Comparison of ENCODE assay signal across 9 cellular contexts in the genomic region with DNA sequence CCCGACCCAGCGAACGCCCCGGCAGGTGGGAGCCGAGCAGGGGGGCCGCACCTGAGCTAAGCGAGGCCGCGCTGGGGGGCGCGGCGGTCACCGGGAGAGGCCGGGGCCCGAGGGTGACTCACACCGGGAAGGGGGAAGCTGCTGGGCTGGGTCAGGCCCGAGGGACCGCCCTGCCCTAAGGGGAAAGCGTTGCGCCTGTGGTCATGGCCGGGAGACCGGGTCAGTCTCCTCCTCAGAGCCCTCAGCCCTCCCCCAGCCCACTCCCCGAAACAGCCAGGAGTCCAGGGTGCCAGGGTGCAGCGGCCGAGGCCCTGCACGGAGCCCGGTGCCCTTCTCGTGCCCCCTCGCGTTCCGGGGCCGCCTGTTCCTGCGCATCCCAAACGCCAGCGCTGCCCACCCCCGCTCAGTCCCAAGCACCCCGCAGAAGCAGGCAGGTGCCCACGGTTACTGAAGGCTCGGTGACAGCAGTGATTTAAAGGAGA. TPM values are rescaled to one million over a fixed set of nuclear protein-coding genes. Genes with fewer than 3 reads are reported as not detected.
DNase-seq lines count a peak whose midpoint lies in the region; ATAC-seq, FAIRE-seq and TF ChIP-seq lines count a peak whose summit lies in the region.
"Had no signal": no experiment of that assay in that cellular context is flagged by ENCODE, and none has a peak within 500 bp of the region (broad histone marks: within the 10 kb centered on the region; RNA-seq: fewer than 3 reads in every experiment).

No MANE protein-coding gene starts in this region.

- DNase-seq in Daoy (ENCODE audit: low read depth), result peak; percentile 61
- DNase-seq in body of pancreas, result peak; percentile 57 to 84 (median 68)
- DNase-seq in upper lobe of left lung, result peak in 1 of 2 donors; percentile 73
- no peak for DNase-seq in RCC 7860 (ENCODE audit: low spot score)
- no peak for DNase-seq in DMS114 treated with DMSO at 0.1 percent for 48 hours (lab: John Stamatoyannopoulos, UW; ENCODE audit: unreplicated experiment)

- no peak for TF ChIP-seq RAD21 in liver (IDR thresholded peaks at IDR 0.05)

- peak overlapping the region in 1 of 2 donors; percentile 3 for H3K9ac ChIP-seq in liver (ENCODE audit: low read depth in 1 of 2, low read length in 2 of 2)

- intact Hi-C loops in body of pancreas (cut with DNase I), result no loop called here

- H3K9me3 ChIP-seq in body of pancreas (no peaks in the 10 kb centered on the region), liver (ENCODE audit: control insufficient read depth in 4 of 4, low read length in 3 of 4) (no peaks in the 10 kb centered on the region), upper lobe of left lung (no peaks in the 10 kb centered on the region)

- H3K27ac ChIP-seq in body of pancreas, result peak overlapping the region; percentile 76 to 93 (median 88)
- H3K27ac ChIP-seq in liver (ENCODE audit: low read depth in 1 of 2, low read length in 2 of 2), result no peak overlapping the region
- peak overlapping the region; percentile 74 to 91 (median 83) for H3K27ac ChIP-seq in upper lobe of left lung

- ATAC-seq in HG03108 (IDR thresholded peaks at IDR 0.05; ENCODE audit: unreplicated experiment), result peak; percentile 9
- ATAC-seq in body of pancreas, result peak; percentile 64
- peak; percentile 39 to 55 for ATAC-seq in upper lobe of left lung (ENCODE audit: low FRiP score in 2 of 2)
- ATAC-seq in HG02588 (IDR thresholded peaks at IDR 0.05; ENCODE audit: unreplicated experiment), result no peak

- TF ChIP-seq POLR2A in body of pancreas (IDR thresholded peaks at IDR 0.05) (peak in 2 of 3 donors; percentile 23 to 25), upper lobe of left lung (IDR thresholded peaks at IDR 0.05) (peak in 1 of 4 donors; percentile 4)

- no peak for TF ChIP-seq EP300 in upper lobe of left lung (IDR thresholded peaks at IDR 0.05)

- FAIRE-seq in RCC 7860 (lab: Jason Lieb, UNC), result no peak

- H3K4me3 ChIP-seq in body of pancreas, result peak overlapping the region; percentile 14 to 40
- H3K4me3 ChIP-seq in liver (ENCODE audit: low read depth in 1 of 3, low read length in 3 of 3), result peak overlapping the region in 2 of 3 donors; percentile 36 to 98
- H3K4me3 ChIP-seq in upper lobe of left lung, result peak overlapping the region; percentile 81 to 100 (median 86)

- H3K27me3 ChIP-seq in body of pancreas, result no peaks in the 10 kb centered on the region
- H3K27me3 ChIP-seq in liver (ENCODE audit: control insufficient read depth in 4 of 4, insufficient read depth in 4 of 4, low read length in 3 of 4), result no peaks in the 10 kb centered on the region
- H3K27me3 ChIP-seq in upper lobe of left lung, result no peaks in the 10 kb centered on the region

- TF ChIP-seq CTCF in body of pancreas (IDR thresholded peaks at IDR 0.05), result no peak
- TF ChIP-seq CTCF in liver (IDR thresholded peaks at IDR 0.05; ENCODE audit: low read depth, low read length, missing input control), result no peak
- no peak for TF ChIP-seq CTCF in upper lobe of left lung (IDR thresholded peaks at IDR 0.05)

- no peaks in the 10 kb centered on the region for H3K36me3 ChIP-seq in body of pancreas (replicated peaks in 1 of 2; ENCODE audit: insufficient read depth in 1 of 2, low read depth in 2 of 2)
- H3K36me3 ChIP-seq in liver (ENCODE audit: control insufficient read depth in 4 of 4, insufficient read depth in 3 of 4, low read depth in 1 of 4, low read length in 3 of 4), result no peaks in the 10 kb centered on the region
- H3K36me3 ChIP-seq in upper lobe of left lung, result no peaks in the 10 kb centered on the region

- H3K4me1 ChIP-seq in body of pancreas, result peaks cover 40% of the 10 kb centered on the region
- peaks cover 5 to 17% (median 11%) of the 10 kb centered on the region in 4 donors for H3K4me1 ChIP-seq in liver (ENCODE audit: control insufficient read depth in 4 of 4, insufficient read depth in 4 of 4, low read length in 3 of 4)
- H3K4me1 ChIP-seq in upper lobe of left lung, result peaks cover 9 to 30% (median 22%) of the 10 kb centered on the region in 4 donors

- 9 to 13% methylated on average over 16 to 38 of the region's 39 CpGs for WGBS in body of pancreas, 2 donors
- 13% methylated on average over 39 of the region's 39 CpGs for WGBS in liver
- WGBS in upper lobe of left lung, 2 donors, result 16 to 17% methylated on average over 9 to 17 of the region's 39 CpGs

TF ChIP-seq in liver, 16 proteins besides CTCF, POLR2A, EP300 and RAD21:
- TF ChIP-seq YY1 (IDR thresholded peaks at IDR 0.05) (no peak), GABPA (IDR thresholded peaks at IDR 0.05 in 1 of 2, conservative IDR thresholded peaks at IDR 0.05 in 1 of 2) (no peak), JUND (IDR thresholded peaks at IDR 0.05) (no peak)
- TF ChIP-seq, protein P1, sequence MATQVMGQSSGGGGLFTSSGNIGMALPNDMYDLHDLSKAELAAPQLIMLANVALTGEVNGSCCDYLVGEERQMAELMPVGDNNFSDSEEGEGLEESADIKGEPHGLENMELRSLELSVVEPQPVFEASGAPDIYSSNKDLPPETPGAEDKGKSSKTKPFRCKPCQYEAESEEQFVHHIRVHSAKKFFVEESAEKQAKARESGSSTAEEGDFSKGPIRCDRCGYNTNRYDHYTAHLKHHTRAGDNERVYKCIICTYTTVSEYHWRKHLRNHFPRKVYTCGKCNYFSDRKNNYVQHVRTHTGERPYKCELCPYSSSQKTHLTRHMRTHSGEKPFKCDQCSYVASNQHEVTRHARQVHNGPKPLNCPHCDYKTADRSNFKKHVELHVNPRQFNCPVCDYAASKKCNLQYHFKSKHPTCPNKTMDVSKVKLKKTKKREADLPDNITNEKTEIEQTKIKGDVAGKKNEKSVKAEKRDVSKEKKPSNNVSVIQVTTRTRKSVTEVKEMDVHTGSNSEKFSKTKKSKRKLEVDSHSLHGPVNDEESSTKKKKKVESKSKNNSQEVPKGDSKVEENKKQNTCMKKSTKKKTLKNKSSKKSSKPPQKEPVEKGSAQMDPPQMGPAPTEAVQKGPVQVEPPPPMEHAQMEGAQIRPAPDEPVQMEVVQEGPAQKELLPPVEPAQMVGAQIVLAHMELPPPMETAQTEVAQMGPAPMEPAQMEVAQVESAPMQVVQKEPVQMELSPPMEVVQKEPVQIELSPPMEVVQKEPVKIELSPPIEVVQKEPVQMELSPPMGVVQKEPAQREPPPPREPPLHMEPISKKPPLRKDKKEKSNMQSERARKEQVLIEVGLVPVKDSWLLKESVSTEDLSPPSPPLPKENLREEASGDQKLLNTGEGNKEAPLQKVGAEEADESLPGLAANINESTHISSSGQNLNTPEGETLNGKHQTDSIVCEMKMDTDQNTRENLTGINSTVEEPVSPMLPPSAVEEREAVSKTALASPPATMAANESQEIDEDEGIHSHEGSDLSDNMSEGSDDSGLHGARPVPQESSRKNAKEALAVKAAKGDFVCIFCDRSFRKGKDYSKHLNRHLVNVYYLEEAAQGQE (IDR thresholded peaks at IDR 0.05), result no peak
- TF ChIP-seq, protein P2, sequence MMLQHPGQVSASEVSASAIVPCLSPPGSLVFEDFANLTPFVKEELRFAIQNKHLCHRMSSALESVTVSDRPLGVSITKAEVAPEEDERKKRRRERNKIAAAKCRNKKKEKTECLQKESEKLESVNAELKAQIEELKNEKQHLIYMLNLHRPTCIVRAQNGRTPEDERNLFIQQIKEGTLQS (IDR thresholded peaks at IDR 0.05), result no peak
- TF ChIP-seq, protein P3, sequence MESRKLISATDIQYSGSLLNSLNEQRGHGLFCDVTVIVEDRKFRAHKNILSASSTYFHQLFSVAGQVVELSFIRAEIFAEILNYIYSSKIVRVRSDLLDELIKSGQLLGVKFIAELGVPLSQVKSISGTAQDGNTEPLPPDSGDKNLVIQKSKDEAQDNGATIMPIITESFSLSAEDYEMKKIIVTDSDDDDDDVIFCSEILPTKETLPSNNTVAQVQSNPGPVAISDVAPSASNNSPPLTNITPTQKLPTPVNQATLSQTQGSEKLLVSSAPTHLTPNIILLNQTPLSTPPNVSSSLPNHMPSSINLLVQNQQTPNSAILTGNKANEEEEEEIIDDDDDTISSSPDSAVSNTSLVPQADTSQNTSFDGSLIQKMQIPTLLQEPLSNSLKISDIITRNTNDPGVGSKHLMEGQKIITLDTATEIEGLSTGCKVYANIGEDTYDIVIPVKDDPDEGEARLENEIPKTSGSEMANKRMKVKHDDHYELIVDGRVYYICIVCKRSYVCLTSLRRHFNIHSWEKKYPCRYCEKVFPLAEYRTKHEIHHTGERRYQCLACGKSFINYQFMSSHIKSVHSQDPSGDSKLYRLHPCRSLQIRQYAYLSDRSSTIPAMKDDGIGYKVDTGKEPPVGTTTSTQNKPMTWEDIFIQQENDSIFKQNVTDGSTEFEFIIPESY (IDR thresholded peaks at IDR 0.05), result no peak

RNA-seq across cellular contexts. Expression of a gene that starts 0.7 kb away (rescaled TPM):
- not detected in 2 replicates for total RNA-seq in Daoy (2014; rRNA removed; shearing (Covaris generic))
- total RNA-seq in body of pancreas (10 to 100 TPM in 1 of 2 donors, 1 to 10 TPM in 1; 7.3 to 12.9 TPM), liver (1 to 10 TPM; 1.3 to 2.4 TPM), upper lobe of left lung (10 to 100 TPM in 3 of 6 donors, 1 to 10 TPM in 3; 3.3 to 34.6 (median 11.7) TPM)
- 1 to 10 TPM; 2.4 to 3.6 TPM for polyA plus RNA-seq in liver

RNA-seq across cellular contexts. Expression of a gene that starts 0.9 kb away (rescaled TPM):
- total RNA-seq in Daoy (2014; rRNA removed; shearing (Covaris generic)), result 0.86 and 2.3 TPM in 2 replicates
- total RNA-seq in body of pancreas (10 to 100 TPM; 23.3 to 34.9 TPM), liver (1 to 10 TPM; 2.5 to 6.7 TPM), upper lobe of left lung (100 to 1,000 TPM in 1 of 6 donors, 10 to 100 TPM in 5; 12.3 to 118 (median 24.8) TPM)
- polyA plus RNA-seq in liver, result 1 to 10 TPM; 3.6 to 3.7 TPM

RNA-seq across cellular contexts. Expression of a gene that starts 17.3 kb away (rescaled TPM):
- not detected in 2 replicates for total RNA-seq in Daoy (2014; rRNA removed; shearing (Covaris generic))
- 1 to 10 TPM; 2.0 to 2.3 TPM for total RNA-seq in body of pancreas
- total RNA-seq in liver, result 1 to 10 TPM; 1.6 to 4.7 TPM
- polyA plus RNA-seq in liver, result 1 to 10 TPM; 5.1 to 6.2 TPM
- under 1 TPM in 2 of 6 donors, not detected in 4; 0.15 to 0.17 TPM for total RNA-seq in upper lobe of left lung
- total RNA-seq: SK-MEL-5 had no signal

RNA-seq across cellular contexts. Expression of a gene that starts 35.3 kb away (rescaled TPM):
- total RNA-seq in Daoy (2014; rRNA removed; shearing (Covaris generic)), result 13.5 and 13.7 TPM in 2 replicates
- total RNA-seq in body of pancreas (10 to 100 TPM; 65.4 to 65.9 TPM), liver (10 to 100 TPM in 1 of 2 donors, 1 to 10 TPM in 1; 1.7 to 12.9 TPM), upper lobe of left lung (10 to 100 TPM; 20.4 to 57.6 (median 25.9) TPM)
- 10 to 100 TPM in 1 of 2 donors, 1 to 10 TPM in 1; 4.6 to 13.5 TPM for polyA plus RNA-seq in liver

Comparison
In these comparisons a context has a peak if more than half of its experiments do, and no peak if none do; other contexts are left out.
1. DNase-seq: peak in Daoy (single experiment) and body of pancreas (4 of 4); none in RCC 7860 (single experiment) and DMS114 treated with DMSO at 0.1 percent for 48 hours (single experiment).
2. H3K27ac ChIP-seq: peak in body of pancreas (4 of 4) and upper lobe of left lung (4 of 4); none in liver (0 of 2).
3. H3K4me3 ChIP-seq: peak in every context shown above with its lines; median percentile 86 in upper lobe of left lung; 67 in liver; 27 in body of pancreas.